Comparison of ENCODE assay signal across 28 cellular contexts in genomic region chr10:49393301-49393700, GRCh38. TPM values are rescaled to one million over a fixed set of nuclear protein-coding genes. Genes with fewer than 3 reads are reported as not detected.
DNase-seq lines count a peak whose midpoint lies in the region; ATAC-seq, FAIRE-seq and TF ChIP-seq lines count a peak whose summit lies in the region.
"Had no signal": no experiment of that assay in that cellular context is flagged by ENCODE, and none has a peak within 500 bp of the region (broad histone marks: within the 10 kb centered on the region; RNA-seq: fewer than 3 reads in every experiment).

No MANE protein-coding gene starts in this region.

- H3K4me3 ChIP-seq in HepG2 (replicated peaks in 1 of 3; ENCODE audit: insufficient read depth in 1 of 3, low read depth in 2 of 3, low read length in 3 of 3) (no peak overlapping the region), right lobe of liver (no peak overlapping the region), K562 (no peak overlapping the region), mucosa of descending colon (no peak overlapping the region)
- H3K4me3 ChIP-seq: BLaER1, GM12878 had no signal

- no peak for ATAC-seq in HepG2
- ATAC-seq in right lobe of liver = no peak
- ATAC-seq in K562 = no peak
- ATAC-seq in mucosa of descending colon = no peak

- H3K4me2 ChIP-seq in HepG2 (ENCODE audit: low read depth, low read length) (no peak overlapping the region), K562 (ENCODE audit: insufficient read depth, low read length) (no peak overlapping the region)
- H3K4me2 ChIP-seq: BLaER1 had no signal

- CTCF ChIA-PET in HepG2 (lab: Yijun Ruan, JAX; ENCODE audit: low intra/inter-chr PET ratio, low total read pairs) (no interaction called here), K562 (lab: Yijun Ruan, JAX; ENCODE audit: low intra/inter-chr PET ratio) (no interaction called here)

- TF ChIP-seq EP300 in HepG2 (IDR thresholded peaks at IDR 0.05; ENCODE audit: low read depth in 2 of 2, low read length in 2 of 2) (no peak), HepG2 (CRISPR knock-in tag; IDR thresholded peaks at IDR 0.05; ENCODE audit: borderline replicate concordance) (no peak), K562 (IDR thresholded peaks at IDR 0.05; ENCODE audit: low read length) (no peak)

- H3K36me3 ChIP-seq in HepG2 (replicated peaks in 1 of 2; ENCODE audit: control insufficient read depth in 1 of 2, insufficient read depth in 2 of 2, low read length in 2 of 2) = no peaks in the 10 kb centered on the region
- H3K36me3 ChIP-seq in right lobe of liver = no peaks in the 10 kb centered on the region
- no peaks in the 10 kb centered on the region for H3K36me3 ChIP-seq in K562 (ENCODE audit: control insufficient read depth, insufficient read depth, low read length)
- H3K36me3 ChIP-seq in mucosa of descending colon (ENCODE audit: low read depth) = no peaks in the 10 kb centered on the region
- H3K36me3 ChIP-seq: BE2C, BLaER1 had no signal

- H3K27me3 ChIP-seq in HepG2 (ENCODE audit: control insufficient read depth in 1 of 2, insufficient read depth in 2 of 2, low read length in 2 of 2) (peaks cover 9 to 58% of the 10 kb centered on the region in 2 experiments), right lobe of liver (peaks cover 19 to 41% of the 10 kb centered on the region in 2 donors), K562 (ENCODE audit: control insufficient read depth in 2 of 2, insufficient read depth in 2 of 2, low read length in 2 of 2) (peaks cover 70 to 71% of the 10 kb centered on the region in 2 experiments)

- BruUV-seq in HepG2 (replicated peaks; lab: Mats Ljungman, UMichigan) (no TSS peak), K562 (replicated peaks; lab: Mats Ljungman, UMichigan) (no TSS peak)

- H3K79me2 ChIP-seq in HepG2 (ENCODE audit: insufficient read depth, low read length) = no peaks in the 10 kb centered on the region
- no peaks in the 10 kb centered on the region for H3K79me2 ChIP-seq in K562 (ENCODE audit: control insufficient read depth, insufficient read depth, low read length)

- WGBS in HepG2 (ENCODE audit: low lambda C conversion rate) = 42% methylated on average over 1 of the region's 1 CpG
- 83% methylated on average over 1 of the region's 1 CpG for WGBS in right lobe of liver (ENCODE audit: insufficient coverage, low coverage, low lambda C conversion rate, missing lambda C conversion rate)
- 0% methylated on average over 1 of the region's 1 CpG for WGBS in K562 (ENCODE audit: insufficient coverage, low coverage, missing lambda C conversion rate)

- no peak overlapping the region for H3K27ac ChIP-seq in HepG2 (ENCODE audit: extremely low read length, insufficient read depth, low read length)
- H3K27ac ChIP-seq in right lobe of liver = no peak overlapping the region
- no peak overlapping the region for H3K27ac ChIP-seq in K562 (ENCODE audit: extremely low read depth, low read depth, low read length)
- H3K27ac ChIP-seq: 22Rv1, BLaER1 had no signal

- H3K4me1 ChIP-seq in HepG2 (ENCODE audit: insufficient read depth, low read length) = no peaks in the 10 kb centered on the region
- H3K4me1 ChIP-seq in right lobe of liver = peaks cover 0 to 10% (median 0%) of the 10 kb centered on the region in 4 donors
- peaks cover 0 to 28% of the 10 kb centered on the region in 2 experiments; a peak in 2 of 5 replicates for H3K4me1 ChIP-seq in K562 (replicated peaks in 1 of 2; ENCODE audit: control insufficient read depth in 2 of 2, insufficient read depth in 2 of 2, low read length in 2 of 2)
- peaks cover 4% of the 10 kb centered on the region for H3K4me1 ChIP-seq in mucosa of descending colon (ENCODE audit: low read depth)
- H3K4me1 ChIP-seq: BLaER1 had no signal

- H4K20me1 ChIP-seq in HepG2 (ENCODE audit: insufficient read depth, low read length) (no peaks in the 10 kb centered on the region; the same call in 1 of the 2 replicates), K562 (replicated peaks; ENCODE audit: control insufficient read depth, insufficient read depth, low read length) (peaks cover 2% of the 10 kb centered on the region; the same call in 1 of the 2 replicates)

- no peaks in the 10 kb centered on the region for H3K9me3 ChIP-seq in HepG2 (ENCODE audit: low read length)
- no peaks in the 10 kb centered on the region for H3K9me3 ChIP-seq in right lobe of liver
- no peaks in the 10 kb centered on the region for H3K9me3 ChIP-seq in K562 (replicated peaks; ENCODE audit: control insufficient read depth, insufficient read depth, low read depth, low read length)
- no peaks in the 10 kb centered on the region for H3K9me3 ChIP-seq in mucosa of descending colon
- H3K9me3 ChIP-seq: BE2C had no signal

- DNase-seq in HepG2 (ENCODE audit: low spot score) = no peak
- no peak for DNase-seq in right lobe of liver
- DNase-seq in K562 (ENCODE audit: extremely low read depth in 1 of 4, low spot score in 3 of 4) = no peak
- no peak for DNase-seq in mucosa of descending colon
- DNase-seq in NCI-H2029 (lab: John Stamatoyannopoulos, UW) = no peak
- DNase-seq: ACHN; BE2C; C1 segment of cervical spinal cord; CD4-positive, alpha-beta memory T cell; CD4-positive, CD25-positive, alpha-beta regulatory T cell; CD8-positive, alpha-beta memory T cell; COR-L47; DMS 273 treated with DMSO at 0.1 percent for 48 hours; DMS153; DMS79; DND-41; EL; GDM1 had no signal

- H3K9ac ChIP-seq in HepG2 (ENCODE audit: insufficient read depth, low read depth, low read length) (no peak overlapping the region), K562 (ENCODE audit: insufficient read depth in 1 of 2, low read depth in 2 of 2, low read length in 2 of 2) (no peak overlapping the region)
- H3K9ac ChIP-seq: BLaER1 had no signal

- H2AFZ ChIP-seq in HepG2 (ENCODE audit: low read length) (no peak overlapping the region), K562 (ENCODE audit: low read depth, low read length) (no peak overlapping the region)

- POLR2A ChIA-PET in HepG2 (lab: Yijun Ruan, JAX) (no interaction called here), K562 (lab: Yijun Ruan, JAX) (no interaction called here)

- no peaks in the 10 kb centered on the region for H3K9me1 ChIP-seq in K562 (ENCODE audit: control insufficient read depth, insufficient read depth, low read length)

- TF ChIP-seq CTCF in HepG2 (CRISPR knock-in tag; IDR thresholded peaks at IDR 0.05) (no peak), right lobe of liver (IDR thresholded peaks at IDR 0.05) (no peak), K562 (IDR thresholded peaks at IDR 0.05 in 2 of 3, conservative IDR thresholded peaks at IDR 0.05 in 1 of 3; ENCODE audit: insufficient read depth in 2 of 3, low read depth in 1 of 3, low read length in 3 of 3) (no peak), mucosa of descending colon (IDR thresholded peaks at IDR 0.05) (no peak)

- TF ChIP-seq RAD21 in HepG2 (CRISPR knock-in tag; IDR thresholded peaks at IDR 0.05) (no peak), K562 (CRISPR knock-in tag; conservative IDR thresholded peaks at IDR 0.05 in 1 of 2, IDR thresholded peaks at IDR 0.05 in 1 of 2) (no peak)

- intact Hi-C loops in HepG2 (cut with micrococcal nuclease; ENCODE audit: unreplicated experiment) (no loop called here), right lobe of liver (cut with DNase I) (no loop called here), K562 (cut with micrococcal nuclease) (no loop called here), mucosa of descending colon (cut with DNase I, micrococcal nuclease) (no loop called here)

- in situ Hi-C loops in HepG2 (cut with HindIII; ENCODE audit: extremely low pct_ligation_motif_present, low pct_unique_long_range_greater_than_20kb) (no loop called here), K562 (cut with MboI) (no loop called here)

- TF ChIP-seq POLR2A in HepG2 (IDR thresholded peaks at IDR 0.05; ENCODE audit: insufficient read depth in 1 of 2, low read depth in 2 of 2, low read length in 2 of 2) (no peak), right lobe of liver (IDR thresholded peaks at IDR 0.05) (no peak), K562 (conservative IDR thresholded peaks at IDR 0.05) (no peak)

- FAIRE-seq in HepG2 (lab: Jason Lieb, UNC) (no peak), K562 (lab: Jason Lieb, UNC) (no peak)
- FAIRE-seq: GM12878, GM12892, GM18507 had no signal

RNA-seq across cellular contexts. Expression of gene DRGX, which starts 2.6 kb away (rescaled TPM):
- total RNA-seq in HepG2 (2016; rRNA removed; fragmentation: Illumina TruSeq; extraction: Trizol) (not detected in 2 replicates), right lobe of liver (not detected), K562 (2014; rRNA removed) (not detected in 2 replicates), K562 (2014; rRNA removed; fragmentation: Illumina TruSeq; extraction: Trizol) (not detected in 2 replicates), K562 (2015; rRNA removed; fragmentation: Illumina TruSeq; extraction: Trizol) (not detected in 2 replicates), K562 (2021) (not detected in 2 replicates), mucosa of descending colon (under 1 TPM; 0.10 to 0.35 (median 0.22) TPM)
- total RNA-seq in HepG2 (2016; cell fraction: cytosol; rRNA removed; fragmentation: Illumina TruSeq; extraction: Trizol; ENCODE audit: low read depth) = not detected in 2 replicates
- not detected in 2 replicates for total RNA-seq in HepG2 (2016; cell fraction: insoluble cytoplasmic fraction; rRNA removed; fragmentation: Illumina TruSeq; extraction: Trizol)
- total RNA-seq in HepG2 (2016; cell fraction: membrane; rRNA removed; fragmentation: Illumina TruSeq; extraction: Trizol) = not detected in 2 replicates
- total RNA-seq in HepG2 (2016; cell fraction: nucleus; rRNA removed; fragmentation: Illumina TruSeq; extraction: Trizol) = not detected in 2 replicates
- polyA plus RNA-seq in HepG2 (2011; rRNA removed) (not detected in 2 replicates), K562 (2011; rRNA removed) (not detected in 2 replicates), K562 (2014; fragmentation: Illumina TruSeq; extraction: Trizol) (not detected in 2 replicates), K562 (2014; fragmentation: Nextera tagmentation; extraction: Ambion mirVana) (not detected), K562 (2014; rRNA removed) (not detected in 2 replicates)
- not detected in 2 replicates for polyA plus RNA-seq in HepG2 (2011; cell fraction: cytosol; rRNA removed)
- polyA plus RNA-seq in HepG2 (2011; cell fraction: nucleus; rRNA removed) = not detected in 2 replicates
- not detected in 2 replicates for polyA plus RNA-seq in HepG2 (2012)
- polyA plus RNA-seq in HepG2 (2016; cell fraction: cytosol; fragmentation: Illumina TruSeq; extraction: Trizol; ENCODE audit: low read depth) = not detected in 2 replicates
- not detected in 2 replicates for polyA plus RNA-seq in HepG2 (2016; cell fraction: insoluble cytoplasmic fraction; fragmentation: Illumina TruSeq; extraction: Trizol; ENCODE audit: low read depth)
- not detected in 2 replicates for polyA plus RNA-seq in HepG2 (2016; cell fraction: membrane; fragmentation: Illumina TruSeq; extraction: Trizol; ENCODE audit: low read depth)
- not detected in 2 replicates for polyA plus RNA-seq in HepG2 (2016; cell fraction: nucleus; fragmentation: Illumina TruSeq; extraction: Trizol; ENCODE audit: insufficient read depth, low read depth)
- not detected in 2 replicates for polyA minus RNA-seq in HepG2 (2011; rRNA and poly(A)+ RNA removed; ENCODE audit: low replicate concordance)
- not detected in 2 replicates for polyA minus RNA-seq in HepG2 (2011; cell fraction: cytosol; rRNA and poly(A)+ RNA removed)
- polyA minus RNA-seq in HepG2 (2011; cell fraction: nucleus; rRNA and poly(A)+ RNA removed) = not detected in 2 replicates
- not detected in 2 replicates for total RNA-seq in K562 (2011; cell fraction: chromatin; rRNA removed; ENCODE audit: low replicate concordance)
- not detected in 2 replicates for total RNA-seq in K562 (2011; cell fraction: nucleolus; rRNA removed)
- not detected in 2 replicates for total RNA-seq in K562 (2011; cell fraction: nucleoplasm; rRNA removed)
- not detected in 2 replicates for polyA plus RNA-seq in K562 (2011; cell fraction: cytosol; rRNA removed)
- not detected in 2 replicates for polyA plus RNA-seq in K562 (2011; cell fraction: nucleus; rRNA removed)
- 0.17 TPM in 1 of 2 replicates, not detected in the other for polyA plus RNA-seq in K562 (2012)
- polyA minus RNA-seq in K562 (2011; rRNA and poly(A)+ RNA removed) = not detected in 2 replicates
- polyA minus RNA-seq in K562 (2011; cell fraction: cytosol; rRNA and poly(A)+ RNA removed) = not detected in 2 replicates
- not detected in 2 replicates for polyA minus RNA-seq in K562 (2011; cell fraction: nucleus; rRNA and poly(A)+ RNA removed)
- total RNA-seq: A172; A673; CD4-positive, alpha-beta memory T cell; CD4-positive, CD25-positive, alpha-beta regulatory T cell; CD8-positive, alpha-beta memory T cell; Daoy; GM12878 had no signal
- polyA plus RNA-seq: AG04450; CD14-positive monocyte; CD4-positive, alpha-beta memory T cell; CD4-positive, CD25-positive, alpha-beta regulatory T cell; CD8-positive, alpha-beta memory T cell; GM12878 had no signal

Comparison
In these comparisons a context has a peak if more than half of its experiments do, and no peak if none do; other contexts are left out.
1. Of the 241 proteins assayed by ChIP-seq in both HepG2 and K562: peak only in HepG2: MAFK; only in K562: MAFF and MAFG; in both: none; in neither: 238.